1 cellular context compared by ENCODE assay signal in the genomic region with DNA sequence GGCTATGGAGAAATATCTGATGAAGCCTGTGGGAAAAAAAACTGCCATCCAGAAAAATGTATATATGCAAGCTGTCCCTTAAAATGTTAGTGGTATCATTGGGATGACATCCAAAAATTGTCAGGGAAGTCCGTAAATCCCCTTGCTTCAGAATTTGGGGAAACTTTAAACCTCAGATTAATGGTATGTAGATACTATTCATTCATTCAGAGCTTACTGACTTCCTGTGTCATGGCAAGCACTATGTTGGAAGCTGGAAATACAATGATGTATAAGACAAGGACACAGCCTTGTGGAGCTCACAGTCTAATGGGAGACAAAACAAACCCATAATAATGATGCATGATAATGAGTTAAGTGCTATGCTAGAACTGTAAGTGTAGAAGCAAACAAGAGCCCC.
TF ChIP-seq lines count a peak whose summit lies in the region.

No MANE protein-coding gene starts in this region.

TF ChIP-seq in SK-N-SH, 30 proteins besides CTCF, POLR2A, EP300 and RAD21 (continued from another document):
- TF ChIP-seq, protein P1, sequence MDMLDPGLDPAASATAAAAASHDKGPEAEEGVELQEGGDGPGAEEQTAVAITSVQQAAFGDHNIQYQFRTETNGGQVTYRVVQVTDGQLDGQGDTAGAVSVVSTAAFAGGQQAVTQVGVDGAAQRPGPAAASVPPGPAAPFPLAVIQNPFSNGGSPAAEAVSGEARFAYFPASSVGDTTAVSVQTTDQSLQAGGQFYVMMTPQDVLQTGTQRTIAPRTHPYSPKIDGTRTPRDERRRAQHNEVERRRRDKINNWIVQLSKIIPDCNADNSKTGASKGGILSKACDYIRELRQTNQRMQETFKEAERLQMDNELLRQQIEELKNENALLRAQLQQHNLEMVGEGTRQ (IDR thresholded peaks at IDR 0.05; ENCODE audit: borderline replicate concordance, low read depth, low read length): no peak
- TF ChIP-seq RFX5 (IDR thresholded peaks at IDR 0.05; ENCODE audit: low read length) (no peak), POLR2AphosphoS5 (IDR thresholded peaks at IDR 0.05; ENCODE audit: low read depth, low read length) (no peak)
- TF ChIP-seq, protein P2, sequence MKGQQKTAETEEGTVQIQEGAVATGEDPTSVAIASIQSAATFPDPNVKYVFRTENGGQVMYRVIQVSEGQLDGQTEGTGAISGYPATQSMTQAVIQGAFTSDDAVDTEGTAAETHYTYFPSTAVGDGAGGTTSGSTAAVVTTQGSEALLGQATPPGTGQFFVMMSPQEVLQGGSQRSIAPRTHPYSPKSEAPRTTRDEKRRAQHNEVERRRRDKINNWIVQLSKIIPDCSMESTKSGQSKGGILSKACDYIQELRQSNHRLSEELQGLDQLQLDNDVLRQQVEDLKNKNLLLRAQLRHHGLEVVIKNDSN (IDR thresholded peaks at IDR 0.05; ENCODE audit: borderline replicate concordance, low read depth): no peak
